Comparison of ENCODE assay signal across 18 cellular contexts in the genomic region with DNA sequence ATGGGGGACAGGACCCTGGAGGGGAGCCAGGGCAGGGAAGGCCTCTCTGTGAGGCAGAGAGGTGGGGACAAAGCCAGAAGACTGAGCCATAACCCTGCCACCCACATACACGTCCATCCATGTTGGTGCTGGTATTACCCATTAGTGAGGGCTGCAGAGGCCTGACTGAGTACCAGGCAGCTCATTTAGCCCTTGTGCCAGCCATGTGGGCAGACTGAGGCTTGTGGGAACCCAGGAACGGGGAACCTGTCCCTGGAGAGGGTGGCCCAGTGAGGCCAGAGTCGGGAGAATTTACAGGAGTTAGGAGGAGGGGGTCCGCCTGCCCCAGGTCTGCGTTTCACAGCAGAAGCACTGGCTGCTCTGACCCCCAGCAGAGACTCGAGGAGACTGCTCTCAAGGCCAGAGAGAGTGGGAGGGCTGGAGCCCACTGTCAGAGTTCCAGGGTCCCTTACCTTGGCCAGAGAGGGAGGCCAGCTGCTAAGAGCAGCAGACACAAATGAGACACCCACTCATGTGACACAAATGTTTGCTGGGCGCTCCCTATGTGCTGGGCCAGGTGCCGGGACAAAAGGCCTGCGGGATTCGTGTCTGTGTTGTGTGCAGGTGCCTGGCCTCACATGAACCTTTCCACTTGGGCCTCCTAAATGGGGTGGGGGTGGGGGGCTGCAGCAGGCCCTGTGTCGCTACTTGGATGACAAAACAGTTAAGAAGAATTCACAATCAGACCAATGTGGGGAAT. TPM values are rescaled to one million over a fixed set of nuclear protein-coding genes. Genes with fewer than 3 reads are reported as not detected.
A peak's percentile ranks its signal among the peaks of the same experiment; 100 is the strongest.
DNase-seq lines count a peak whose midpoint lies in the region; ATAC-seq and TF ChIP-seq lines count a peak whose summit lies in the region.
"Had no signal": no experiment of that assay in that cellular context is flagged by ENCODE, and none has a peak within 500 bp of the region (broad histone marks: within the 10 kb centered on the region; RNA-seq: fewer than 3 reads in every experiment).

No MANE protein-coding gene starts in this region.

- BruUV-seq in Caco-2 (replicated peaks; lab: Mats Ljungman, UMichigan) = no TSS peak

- no peaks in the 10 kb centered on the region for H3K9me3 ChIP-seq in Caco-2
- H3K9me3 ChIP-seq: stomach, vagina had no signal

- H3K4me3 ChIP-seq in Caco-2 (ENCODE audit: low read depth, low read length) = no peak overlapping the region
- H3K4me3 ChIP-seq: skin epidermis, stomach, vagina had no signal

- no peaks in the 10 kb centered on the region for H3K4me1 ChIP-seq in Caco-2

- peak; percentile 31 for DNase-seq in NCI-H146 (lab: John Stamatoyannopoulos, UW)
- DNase-seq in NCI-H146 treated with DMSO at 0.1 percent for 48 hours (lab: John Stamatoyannopoulos, UW; ENCODE audit: unreplicated experiment) = no peak
- no peak for DNase-seq in Caco-2
- DNase-seq in NCI-H2029 treated with DMSO at 0.1 percent for 48 hours (lab: John Stamatoyannopoulos, UW) = peak; percentile 19
- DNase-seq in central memory CD8-positive, alpha-beta T cell (ENCODE audit: low spot score in 2 of 2) = no peak
- no peak for DNase-seq in activated T-helper 2 cell treated with anti-CD3 and anti-CD28 coated beads, Interferon-gamma antibody, Interleukin-2, Interleukin-4, amounts not matched to agents 10 μg/mL and 5 μg/mL and 100 μg/mL, durations not matched to agents 14 hours and 24 hours and 36 hours (ENCODE audit: low spot score)
- DNase-seq in UCSD-AML1 (lab: John Stamatoyannopoulos, UW; ENCODE audit: unreplicated experiment) = no peak
- no peak for DNase-seq in cortex of kidney (lab: John Stamatoyannopoulos, UW)
- DNase-seq: activated T-cell treated with anti-CD3 and anti-CD28 coated beads, Interleukin-2, amount 50 U/mL, for 72 hours; amygdala; islet precursor cell; NCI-H510A treated with DMSO at 0.1 percent for 48 hours; occipital lobe; stomach; T-helper 9 cell had no signal

- no peak for ATAC-seq in central memory CD8-positive, alpha-beta T cell (replicated peaks; ENCODE audit: extremely low read depth, poor library complexity, severe bottlenecking)
- ATAC-seq: activated T-cell treated with anti-CD3 and anti-CD28 coated beads, Interleukin-2, amount 50 U/mL, for 72 hours had no signal

- H3K4me1 Mint-ChIP-seq in Caco-2 (ENCODE audit: low read depth, unreplicated experiment) = no peaks in the 10 kb centered on the region
- H3K4me1 Mint-ChIP-seq in central memory CD8-positive, alpha-beta T cell = peaks cover 26% of the 10 kb centered on the region
- H3K4me1 Mint-ChIP-seq in activated T-helper 2 cell treated with anti-CD3 and anti-CD28 coated beads, Interferon-gamma antibody, Interleukin-2, Interleukin-4, amounts not matched to agents 10 μg/mL and 5 μg/mL and 100 μg/mL, durations not matched to agents 14 hours and 24 hours and 36 hours (ENCODE audit: low read depth) = peaks cover 11% of the 10 kb centered on the region

- intact Hi-C loops in Caco-2 (cut with micrococcal nuclease; ENCODE audit: unreplicated experiment) = no loop called here
- intact Hi-C loops in activated T-helper 2 cell treated with anti-CD3 and anti-CD28 coated beads, Interferon-gamma antibody, Interleukin-2, Interleukin-4, amounts not matched to agents 10 μg/mL and 5 μg/mL and 100 μg/mL, durations not matched to agents 14 hours and 24 hours and 36 hours (cut with micrococcal nuclease) = no loop called here

- peaks cover 50% of the 10 kb centered on the region for H3K36me3 Mint-ChIP-seq in Caco-2 (ENCODE audit: insufficient read depth, unreplicated experiment)
- peaks cover 4% of the 10 kb centered on the region for H3K36me3 Mint-ChIP-seq in central memory CD8-positive, alpha-beta T cell (ENCODE audit: insufficient read depth)
- no peaks in the 10 kb centered on the region for H3K36me3 Mint-ChIP-seq in activated T-helper 2 cell treated with anti-CD3 and anti-CD28 coated beads, Interferon-gamma antibody, Interleukin-2, Interleukin-4, amounts not matched to agents 10 μg/mL and 5 μg/mL and 100 μg/mL, durations not matched to agents 14 hours and 24 hours and 36 hours (ENCODE audit: low read depth)

- no peaks in the 10 kb centered on the region for H3K36me3 ChIP-seq in Caco-2 (ENCODE audit: control insufficient read depth, insufficient read depth, low read length)
- H3K36me3 ChIP-seq: stomach, vagina had no signal

- H3K27me3 ChIP-seq in Caco-2 (replicated peaks; ENCODE audit: control insufficient read depth, insufficient read depth, low read length) = no peaks in the 10 kb centered on the region
- H3K27me3 ChIP-seq: vagina had no signal

- H3K27me3 Mint-ChIP-seq in Caco-2 (ENCODE audit: insufficient read depth, unreplicated experiment) = no peaks in the 10 kb centered on the region
- no peaks in the 10 kb centered on the region for H3K27me3 Mint-ChIP-seq in central memory CD8-positive, alpha-beta T cell
- peaks cover 20% of the 10 kb centered on the region for H3K27me3 Mint-ChIP-seq in activated T-helper 2 cell treated with anti-CD3 and anti-CD28 coated beads, Interferon-gamma antibody, Interleukin-2, Interleukin-4, amounts not matched to agents 10 μg/mL and 5 μg/mL and 100 μg/mL, durations not matched to agents 14 hours and 24 hours and 36 hours (ENCODE audit: low read depth)

- H3K27ac Mint-ChIP-seq in Caco-2 (ENCODE audit: unreplicated experiment) = peak overlapping the region; percentile 15
- H3K27ac Mint-ChIP-seq in central memory CD8-positive, alpha-beta T cell (ENCODE audit: low read depth) = peak overlapping the region; percentile 62
- no peak overlapping the region for H3K27ac Mint-ChIP-seq in activated T-helper 2 cell treated with anti-CD3 and anti-CD28 coated beads, Interferon-gamma antibody, Interleukin-2, Interleukin-4, amounts not matched to agents 10 μg/mL and 5 μg/mL and 100 μg/mL, durations not matched to agents 14 hours and 24 hours and 36 hours
- H3K27ac Mint-ChIP-seq: activated T-cell treated with anti-CD3 and anti-CD28 coated beads, Interleukin-2, amount 50 U/mL, for 72 hours had no signal

- H3K4me3 Mint-ChIP-seq in Caco-2 (ENCODE audit: unreplicated experiment) = no peak overlapping the region
- H3K4me3 Mint-ChIP-seq in central memory CD8-positive, alpha-beta T cell = no peak overlapping the region
- H3K4me3 Mint-ChIP-seq in activated T-helper 2 cell treated with anti-CD3 and anti-CD28 coated beads, Interferon-gamma antibody, Interleukin-2, Interleukin-4, amounts not matched to agents 10 μg/mL and 5 μg/mL and 100 μg/mL, durations not matched to agents 14 hours and 24 hours and 36 hours (ENCODE audit: low read depth) = no peak overlapping the region
- H3K4me3 Mint-ChIP-seq: activated T-cell treated with anti-CD3 and anti-CD28 coated beads, Interleukin-2, amount 50 U/mL, for 72 hours had no signal

- POLR2A ChIA-PET in Caco-2 (lab: Charles Lee) = no interaction called here

- CTCF ChIA-PET in Caco-2 (lab: Charles Lee) = no interaction called here

- no peak for TF ChIP-seq CTCF in Caco-2 (IDR thresholded peaks at IDR 0.05; ENCODE audit: insufficient read depth in 1 of 2, low read depth in 1 of 2, low read length in 1 of 2, severe bottlenecking in 1 of 2, unreplicated experiment in 1 of 2)

- no peaks in the 10 kb centered on the region for H3K9me3 Mint-ChIP-seq in Caco-2 (ENCODE audit: unreplicated experiment)
- no peaks in the 10 kb centered on the region for H3K9me3 Mint-ChIP-seq in central memory CD8-positive, alpha-beta T cell
- no peaks in the 10 kb centered on the region for H3K9me3 Mint-ChIP-seq in activated T-helper 2 cell treated with anti-CD3 and anti-CD28 coated beads, Interferon-gamma antibody, Interleukin-2, Interleukin-4, amounts not matched to agents 10 μg/mL and 5 μg/mL and 100 μg/mL, durations not matched to agents 14 hours and 24 hours and 36 hours
- H3K9me3 Mint-ChIP-seq: activated T-cell treated with anti-CD3 and anti-CD28 coated beads, Interleukin-2, amount 50 U/mL, for 72 hours had no signal

RNA-seq across cellular contexts. Expression of a gene that starts 2.7 kb away (rescaled TPM):
- total RNA-seq in Caco-2 (2022) = 2.2 and 2.4 TPM in 2 replicates
- 2.7 and 3.1 TPM in 2 replicates for total RNA-seq in activated T-helper 2 cell treated with anti-CD3 and anti-CD28 coated beads, Interferon-gamma antibody, Interleukin-2, Interleukin-4, amounts not matched to agents 10 μg/mL and 5 μg/mL and 100 μg/mL, durations not matched to agents 14 hours and 24 hours and 36 hours
- total RNA-seq: vagina had no signal

RNA-seq across cellular contexts. Expression of a gene that starts 14.5 kb away (rescaled TPM):
- 1.4 and 2.2 TPM in 2 replicates for total RNA-seq in Caco-2 (2022)
- 1.0 and 1.7 TPM in 2 replicates for total RNA-seq in activated T-helper 2 cell treated with anti-CD3 and anti-CD28 coated beads, Interferon-gamma antibody, Interleukin-2, Interleukin-4, amounts not matched to agents 10 μg/mL and 5 μg/mL and 100 μg/mL, durations not matched to agents 14 hours and 24 hours and 36 hours
- total RNA-seq: epithelial cell of proximal tubule, occipital lobe, stomach, vagina had no signal

RNA-seq across cellular contexts. Expression of a gene that starts 17.6 kb away (rescaled TPM):
- total RNA-seq in Caco-2 (2022) = 44.1 and 46.4 TPM in 2 replicates
- 58.6 and 59.3 TPM in 2 replicates for total RNA-seq in activated T-helper 2 cell treated with anti-CD3 and anti-CD28 coated beads, Interferon-gamma antibody, Interleukin-2, Interleukin-4, amounts not matched to agents 10 μg/mL and 5 μg/mL and 100 μg/mL, durations not matched to agents 14 hours and 24 hours and 36 hours
- total RNA-seq: vagina had no signal

RNA-seq across cellular contexts. Expression of a gene that starts 39.9 kb away (rescaled TPM):
- total RNA-seq in Caco-2 (2022) = 2.2 TPM in 2 replicates
- total RNA-seq in activated T-helper 2 cell treated with anti-CD3 and anti-CD28 coated beads, Interferon-gamma antibody, Interleukin-2, Interleukin-4, amounts not matched to agents 10 μg/mL and 5 μg/mL and 100 μg/mL, durations not matched to agents 14 hours and 24 hours and 36 hours = 7.1 and 8.5 TPM in 2 replicates

Comparison
In these comparisons a context has a peak if more than half of its experiments do, and no peak if none do; other contexts are left out.
1. DNase-seq: peak in NCI-H146 (single experiment) and NCI-H2029 treated with DMSO at 0.1 percent for 48 hours (single experiment); none in NCI-H146 treated with DMSO at 0.1 percent for 48 hours (single experiment), Caco-2 (0 of 2), central memory CD8-positive, alpha-beta T cell (0 of 2), activated T-helper 2 cell treated with anti-CD3 and anti-CD28 coated beads, Interferon-gamma antibody, Interleukin-2, Interleukin-4, amounts not matched to agents 10 μg/mL and 5 μg/mL and 100 μg/mL, durations not matched to agents 14 hours and 24 hours and 36 hours (single experiment), UCSD-AML1 (single experiment) and cortex of kidney (single experiment).